In genomic region chr10:5497289-5497688, GRCh38 we compare ENCODE assay signal across 2 cellular contexts.
TF ChIP-seq lines count a peak whose summit lies in the region.

No MANE protein-coding gene starts in this region.

TF ChIP-seq in HEK293, 187 proteins besides CTCF, POLR2A, EP300 and RAD21:
- TF ChIP-seq ZNF311 (tag by site-specific recombination; IDR thresholded peaks at IDR 0.05; ENCODE audit: borderline replicate concordance) (0 out of 2 replicates have a peak, but pooled peaks have one; percentile 28), ZNF169 (tag by site-specific recombination; IDR thresholded peaks at IDR 0.05) (0 out of 2 replicates have a peak, but pooled peaks have one; percentile 50), ZNF596 (tag by site-specific recombination; IDR thresholded peaks at IDR 0.05) (no peak), RBAK (tag by site-specific recombination; IDR thresholded peaks at IDR 0.05) (no peak), ZSCAN4 (tag by site-specific recombination; IDR thresholded peaks at IDR 0.05) (peak; percentile 76; the same call in 1 of the 2 replicates), ZNF121 (tag by site-specific recombination; IDR thresholded peaks at IDR 0.05) (0 out of 2 replicates have a peak, but pooled peaks have one; percentile 11), ZNF248 (tag by site-specific recombination; IDR thresholded peaks at IDR 0.05) (no peak), ZNF692 (tag by site-specific recombination; IDR thresholded peaks at IDR 0.05) (no peak), ZNF837 (tag by site-specific recombination; IDR thresholded peaks at IDR 0.05) (no peak), ZNF701 (tag by site-specific recombination; IDR thresholded peaks at IDR 0.05) (no peak), ZNF776 (tag by site-specific recombination; IDR thresholded peaks at IDR 0.05; ENCODE audit: borderline replicate concordance) (peak; percentile 18; the same call in 1 of the 2 replicates), ZNF561 (tag by site-specific recombination; IDR thresholded peaks at IDR 0.05; ENCODE audit: borderline replicate concordance) (no peak), ZNF146 (tag by site-specific recombination; IDR thresholded peaks at IDR 0.05) (no peak), ZNF785 (tag by site-specific recombination; IDR thresholded peaks at IDR 0.05) (0 out of 2 replicates have a peak, but pooled peaks have one; percentile 23), ZNF341 (tag by site-specific recombination; IDR thresholded peaks at IDR 0.05; ENCODE audit: low read depth) (no peak), ZNF768 (tag by site-specific recombination; IDR thresholded peaks at IDR 0.05) (no peak), TCF7L2 (IDR thresholded peaks at IDR 0.05; ENCODE audit: borderline replicate concordance, low read depth, low read length) (no peak), HOXA7 (CRISPR knock-in tag; IDR thresholded peaks at IDR 0.05; ENCODE audit: borderline replicate concordance) (no peak), ZNF175 (tag by site-specific recombination; IDR thresholded peaks at IDR 0.05) (peak; percentile 80; the same call in 1 of the 2 replicates), ZBTB10 (tag by site-specific recombination; IDR thresholded peaks at IDR 0.05) (no peak), FEZF1 (tag by site-specific recombination; IDR thresholded peaks at IDR 0.05) (no peak), ZNF223 (tag by site-specific recombination; IDR thresholded peaks at IDR 0.05) (no peak), ZNF473 (tag by site-specific recombination; IDR thresholded peaks at IDR 0.05) (0 out of 2 replicates have a peak, but pooled peaks have one; percentile 37)
- TF ChIP-seq, protein P1, sequence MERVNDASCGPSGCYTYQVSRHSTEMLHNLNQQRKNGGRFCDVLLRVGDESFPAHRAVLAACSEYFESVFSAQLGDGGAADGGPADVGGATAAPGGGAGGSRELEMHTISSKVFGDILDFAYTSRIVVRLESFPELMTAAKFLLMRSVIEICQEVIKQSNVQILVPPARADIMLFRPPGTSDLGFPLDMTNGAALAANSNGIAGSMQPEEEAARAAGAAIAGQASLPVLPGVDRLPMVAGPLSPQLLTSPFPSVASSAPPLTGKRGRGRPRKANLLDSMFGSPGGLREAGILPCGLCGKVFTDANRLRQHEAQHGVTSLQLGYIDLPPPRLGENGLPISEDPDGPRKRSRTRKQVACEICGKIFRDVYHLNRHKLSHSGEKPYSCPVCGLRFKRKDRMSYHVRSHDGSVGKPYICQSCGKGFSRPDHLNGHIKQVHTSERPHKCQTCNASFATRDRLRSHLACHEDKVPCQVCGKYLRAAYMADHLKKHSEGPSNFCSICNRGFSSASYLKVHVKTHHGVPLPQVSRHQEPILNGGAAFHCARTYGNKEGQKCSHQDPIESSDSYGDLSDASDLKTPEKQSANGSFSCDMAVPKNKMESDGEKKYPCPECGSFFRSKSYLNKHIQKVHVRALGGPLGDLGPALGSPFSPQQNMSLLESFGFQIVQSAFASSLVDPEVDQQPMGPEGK (tag by site-specific recombination; IDR thresholded peaks at IDR 0.05) = no peak

TF ChIP-seq in K562, 482 proteins besides CTCF, POLR2A, EP300 and RAD21 (continues in another document):
- TF ChIP-seq ATF4 (CRISPR knock-in tag; IDR thresholded peaks at IDR 0.05) (no peak), ZBTB33 (CRISPR knock-in tag; IDR thresholded peaks at IDR 0.05) (no peak), ZNF3 (CRISPR knock-in tag; IDR thresholded peaks at IDR 0.05) (no peak), NR2C1 (IDR thresholded peaks at IDR 0.05) (0 out of 2 replicates have a peak, but pooled peaks have one; percentile 12), NR2C1 (tag; IDR thresholded peaks at IDR 0.05) (no peak), ZNF274 (IDR thresholded peaks at IDR 0.05; ENCODE audit: borderline replicate concordance, low read depth, low read length) (no peak), MIER1 (IDR thresholded peaks at IDR 0.05; ENCODE audit: low read depth) (no peak), LCOR (CRISPR knock-in tag; IDR thresholded peaks at IDR 0.05) (no peak), MEF2D (tag; conservative IDR thresholded peaks at IDR 0.05; ENCODE audit: low read depth) (no peak), NFE2L1 (tag; IDR thresholded peaks at IDR 0.05; ENCODE audit: borderline replicate concordance, low read depth) (no peak), GMEB1 (CRISPR knock-in tag; IDR thresholded peaks at IDR 0.05) (no peak), RFX5 (IDR thresholded peaks at IDR 0.05; ENCODE audit: low read depth, low read length) (no peak), CXXC5 (CRISPR knock-in tag; IDR thresholded peaks at IDR 0.05) (no peak), MTA1 (IDR thresholded peaks at IDR 0.05; ENCODE audit: borderline replicate concordance) (no peak), C11orf30 (IDR thresholded peaks at IDR 0.05; ENCODE audit: low read depth) (no peak), NFATC3 (IDR thresholded peaks at IDR 0.05) (no peak), RBBP5 (IDR thresholded peaks at IDR 0.05; ENCODE audit: borderline replicate concordance, insufficient read depth, low read length, poor library complexity, severe bottlenecking) (no peak), MYBL2 (IDR thresholded peaks at IDR 0.05; ENCODE audit: low read depth) (peak; percentile 29; the same call in 1 of the 2 replicates), MYBL2 (CRISPR knock-in tag; IDR thresholded peaks at IDR 0.05; ENCODE audit: borderline replicate concordance) (no peak), VEZF1 (CRISPR knock-in tag; IDR thresholded peaks at IDR 0.05) (no peak), SRSF1 (IDR thresholded peaks at IDR 0.05; ENCODE audit: low read depth, low read length) (no peak), POLR2AphosphoS5 (IDR thresholded peaks at IDR 0.05; ENCODE audit: control insufficient read depth, insufficient read depth, low read depth, low read length) (no peak), FOXM1 (IDR thresholded peaks at IDR 0.05; ENCODE audit: low read depth) (no peak), FOXM1 (CRISPR knock-in tag; IDR thresholded peaks at IDR 0.05; ENCODE audit: low read depth) (no peak), HDGF (IDR thresholded peaks at IDR 0.05) (peak; percentile 87), KAT8 (IDR thresholded peaks at IDR 0.05; ENCODE audit: low read depth) (no peak)
- TF ChIP-seq, protein P2, sequence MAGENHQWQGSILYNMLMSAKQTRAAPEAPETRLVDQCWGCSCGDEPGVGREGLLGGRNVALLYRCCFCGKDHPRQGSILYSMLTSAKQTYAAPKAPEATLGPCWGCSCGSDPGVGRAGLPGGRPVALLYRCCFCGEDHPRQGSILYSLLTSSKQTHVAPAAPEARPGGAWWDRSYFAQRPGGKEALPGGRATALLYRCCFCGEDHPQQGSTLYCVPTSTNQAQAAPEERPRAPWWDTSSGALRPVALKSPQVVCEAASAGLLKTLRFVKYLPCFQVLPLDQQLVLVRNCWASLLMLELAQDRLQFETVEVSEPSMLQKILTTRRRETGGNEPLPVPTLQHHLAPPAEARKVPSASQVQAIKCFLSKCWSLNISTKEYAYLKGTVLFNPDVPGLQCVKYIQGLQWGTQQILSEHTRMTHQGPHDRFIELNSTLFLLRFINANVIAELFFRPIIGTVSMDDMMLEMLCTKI (IDR thresholded peaks at IDR 0.05; ENCODE audit: partially characterized antibody) = no peak
- TF ChIP-seq, protein P3, sequence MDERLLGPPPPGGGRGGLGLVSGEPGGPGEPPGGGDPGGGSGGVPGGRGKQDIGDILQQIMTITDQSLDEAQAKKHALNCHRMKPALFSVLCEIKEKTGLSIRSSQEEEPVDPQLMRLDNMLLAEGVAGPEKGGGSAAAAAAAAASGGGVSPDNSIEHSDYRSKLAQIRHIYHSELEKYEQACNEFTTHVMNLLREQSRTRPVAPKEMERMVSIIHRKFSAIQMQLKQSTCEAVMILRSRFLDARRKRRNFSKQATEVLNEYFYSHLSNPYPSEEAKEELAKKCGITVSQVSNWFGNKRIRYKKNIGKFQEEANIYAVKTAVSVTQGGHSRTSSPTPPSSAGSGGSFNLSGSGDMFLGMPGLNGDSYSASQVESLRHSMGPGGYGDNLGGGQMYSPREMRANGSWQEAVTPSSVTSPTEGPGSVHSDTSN (CRISPR knock-in tag; IDR thresholded peaks at IDR 0.05; ENCODE audit: low read depth) = no peak
- TF ChIP-seq, protein P3 (tag; conservative IDR thresholded peaks at IDR 0.05; ENCODE audit: low read depth) = no peak
- TF ChIP-seq, protein P4, sequence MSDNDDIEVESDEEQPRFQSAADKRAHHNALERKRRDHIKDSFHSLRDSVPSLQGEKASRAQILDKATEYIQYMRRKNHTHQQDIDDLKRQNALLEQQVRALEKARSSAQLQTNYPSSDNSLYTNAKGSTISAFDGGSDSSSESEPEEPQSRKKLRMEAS (CRISPR knock-in tag; IDR thresholded peaks at IDR 0.05) = no peak
- TF ChIP-seq, protein P5, sequence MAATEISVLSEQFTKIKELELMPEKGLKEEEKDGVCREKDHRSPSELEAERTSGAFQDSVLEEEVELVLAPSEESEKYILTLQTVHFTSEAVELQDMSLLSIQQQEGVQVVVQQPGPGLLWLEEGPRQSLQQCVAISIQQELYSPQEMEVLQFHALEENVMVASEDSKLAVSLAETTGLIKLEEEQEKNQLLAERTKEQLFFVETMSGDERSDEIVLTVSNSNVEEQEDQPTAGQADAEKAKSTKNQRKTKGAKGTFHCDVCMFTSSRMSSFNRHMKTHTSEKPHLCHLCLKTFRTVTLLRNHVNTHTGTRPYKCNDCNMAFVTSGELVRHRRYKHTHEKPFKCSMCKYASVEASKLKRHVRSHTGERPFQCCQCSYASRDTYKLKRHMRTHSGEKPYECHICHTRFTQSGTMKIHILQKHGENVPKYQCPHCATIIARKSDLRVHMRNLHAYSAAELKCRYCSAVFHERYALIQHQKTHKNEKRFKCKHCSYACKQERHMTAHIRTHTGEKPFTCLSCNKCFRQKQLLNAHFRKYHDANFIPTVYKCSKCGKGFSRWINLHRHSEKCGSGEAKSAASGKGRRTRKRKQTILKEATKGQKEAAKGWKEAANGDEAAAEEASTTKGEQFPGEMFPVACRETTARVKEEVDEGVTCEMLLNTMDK (IDR thresholded peaks at IDR 0.05; ENCODE audit: borderline replicate concordance, insufficient read depth, low read depth, low read length, poor library complexity, severe bottlenecking) = no peak
- TF ChIP-seq, protein P6, sequence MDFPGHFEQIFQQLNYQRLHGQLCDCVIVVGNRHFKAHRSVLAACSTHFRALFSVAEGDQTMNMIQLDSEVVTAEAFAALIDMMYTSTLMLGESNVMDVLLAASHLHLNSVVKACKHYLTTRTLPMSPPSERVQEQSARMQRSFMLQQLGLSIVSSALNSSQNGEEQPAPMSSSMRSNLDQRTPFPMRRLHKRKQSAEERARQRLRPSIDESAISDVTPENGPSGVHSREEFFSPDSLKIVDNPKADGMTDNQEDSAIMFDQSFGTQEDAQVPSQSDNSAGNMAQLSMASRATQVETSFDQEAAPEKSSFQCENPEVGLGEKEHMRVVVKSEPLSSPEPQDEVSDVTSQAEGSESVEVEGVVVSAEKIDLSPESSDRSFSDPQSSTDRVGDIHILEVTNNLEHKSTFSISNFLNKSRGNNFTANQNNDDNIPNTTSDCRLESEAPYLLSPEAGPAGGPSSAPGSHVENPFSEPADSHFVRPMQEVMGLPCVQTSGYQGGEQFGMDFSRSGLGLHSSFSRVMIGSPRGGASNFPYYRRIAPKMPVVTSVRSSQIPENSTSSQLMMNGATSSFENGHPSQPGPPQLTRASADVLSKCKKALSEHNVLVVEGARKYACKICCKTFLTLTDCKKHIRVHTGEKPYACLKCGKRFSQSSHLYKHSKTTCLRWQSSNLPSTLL (IDR thresholded peaks at IDR 0.05) = peak; percentile 66
